8 cellular contexts compared by ENCODE assay signal in the genomic region with DNA sequence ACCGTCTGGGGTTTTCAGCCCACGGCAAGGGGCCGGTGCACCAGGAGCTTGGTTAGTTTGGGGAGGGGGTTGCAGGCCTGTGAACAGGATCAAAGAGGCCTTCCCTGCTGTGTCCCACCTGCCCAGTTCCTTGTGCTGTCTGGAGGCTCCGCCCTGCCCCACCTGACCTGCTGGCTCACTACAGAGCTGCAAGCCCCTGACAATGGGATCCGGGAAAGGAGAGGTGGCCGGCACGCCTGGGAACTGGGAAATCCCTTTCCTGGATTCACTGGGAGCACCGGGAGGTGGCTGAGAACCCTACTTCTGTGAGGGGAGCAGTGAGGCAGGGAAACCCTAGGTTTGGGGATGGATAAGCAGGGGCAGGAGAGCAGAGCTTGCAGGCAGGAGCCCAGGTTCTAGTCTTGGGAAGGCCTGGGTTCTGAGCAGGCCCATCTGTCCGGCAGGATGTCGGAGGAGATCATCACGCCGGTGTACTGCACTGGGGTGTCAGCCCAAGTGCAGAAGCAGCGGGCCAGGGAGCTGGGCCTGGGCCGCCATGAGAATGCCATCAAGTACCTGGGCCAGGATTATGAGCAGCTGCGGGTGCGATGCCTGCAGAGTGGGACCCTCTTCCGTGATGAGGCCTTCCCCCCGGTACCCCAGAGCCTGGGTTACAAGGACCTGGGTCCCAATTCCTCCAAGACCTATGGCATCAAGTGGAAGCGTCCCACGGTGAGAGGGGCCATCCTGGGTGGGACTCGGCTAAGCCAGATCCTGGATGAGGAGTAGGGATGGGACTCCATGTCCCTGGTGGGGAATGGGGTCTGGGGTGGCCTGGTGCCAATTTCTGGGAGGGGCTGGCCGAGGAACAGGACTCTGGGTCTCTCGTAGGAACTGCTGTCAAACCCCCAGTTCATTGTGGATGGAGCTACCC. TPM values are rescaled to one million over a fixed set of nuclear protein-coding genes. Genes with fewer than 3 reads are reported as not detected.
DNase-seq lines count a peak whose midpoint lies in the region; ATAC-seq, FAIRE-seq and TF ChIP-seq lines count a peak whose summit lies in the region.

No MANE protein-coding gene starts in this region.

- peak overlapping the region; percentile 86 for H3K9ac ChIP-seq in HepG2 (ENCODE audit: insufficient read depth, low read depth, low read length)

- H3K36me3 ChIP-seq in HepG2 (replicated peaks in 1 of 2; ENCODE audit: control insufficient read depth in 1 of 2, insufficient read depth in 2 of 2, low read length in 2 of 2) (peaks cover 5 to 19% of the 10 kb centered on the region in 2 experiments; a peak in 4 of 5 replicates), thyroid gland (peaks cover 18 to 19% of the 10 kb centered on the region in 2 donors)

- peaks cover 18% of the 10 kb centered on the region for H3K4me1 Mint-ChIP-seq in activated T-cell treated with anti-CD3 and anti-CD28 coated beads, Interleukin-2, amount 50 U/mL, for 24 hours (ENCODE audit: low read depth)
- H3K4me1 Mint-ChIP-seq in central memory CD8-positive, alpha-beta T cell: peaks cover 31% of the 10 kb centered on the region

- intact Hi-C loops in HepG2 (cut with micrococcal nuclease; ENCODE audit: unreplicated experiment) (no loop called here), thyroid gland (cut with DNase I) (loop anchor here (5.0 kb wide), 2 partner anchors 50 to 70 kb away; a partner anchor contains a TSS)

- H4K20me1 ChIP-seq in HepG2 (ENCODE audit: insufficient read depth, low read length): no peaks in the 10 kb centered on the region

- H3K27me3 ChIP-seq in HepG2 (ENCODE audit: control insufficient read depth in 1 of 2, insufficient read depth in 2 of 2, low read length in 2 of 2): no peaks in the 10 kb centered on the region; a peak in 1 of 5 replicates
- no peaks in the 10 kb centered on the region for H3K27me3 ChIP-seq in thyroid gland

- H3K27ac ChIP-seq in HepG2 (ENCODE audit: extremely low read length, insufficient read depth, low read length) (peak overlapping the region; percentile 77), thyroid gland (peak overlapping the region; percentile 74 to 99 (median 92))

- H3K9me3 Mint-ChIP-seq in activated T-cell treated with anti-CD3 and anti-CD28 coated beads, Interleukin-2, amount 50 U/mL, for 24 hours: no peaks in the 10 kb centered on the region
- H3K9me3 Mint-ChIP-seq in central memory CD8-positive, alpha-beta T cell: no peaks in the 10 kb centered on the region

- H3K4me3 Mint-ChIP-seq in activated T-cell treated with anti-CD3 and anti-CD28 coated beads, Interleukin-2, amount 50 U/mL, for 24 hours: peak overlapping the region; percentile 86
- H3K4me3 Mint-ChIP-seq in central memory CD8-positive, alpha-beta T cell: peak overlapping the region; percentile 89

- peaks cover 25% of the 10 kb centered on the region for H3K36me3 Mint-ChIP-seq in activated T-cell treated with anti-CD3 and anti-CD28 coated beads, Interleukin-2, amount 50 U/mL, for 24 hours (ENCODE audit: low read depth)
- peaks cover 7% of the 10 kb centered on the region for H3K36me3 Mint-ChIP-seq in central memory CD8-positive, alpha-beta T cell (ENCODE audit: insufficient read depth)

- BruUV-seq in HepG2 (replicated peaks; lab: Mats Ljungman, UMichigan): no TSS peak

- TF ChIP-seq CTCF in HepG2 (CRISPR knock-in tag; IDR thresholded peaks at IDR 0.05): no peak
- TF ChIP-seq CTCF in thyroid gland (IDR thresholded peaks at IDR 0.05): no peak

- POLR2A ChIA-PET in HepG2 (lab: Yijun Ruan, JAX): interaction anchor here (0.6 to 6.2 kb wide), 21 partner anchors 9 to 314 kb away, joined by 3 to 85 read pairs (median 3); a partner anchor contains a TSS

- no peak for TF ChIP-seq RAD21 in HepG2 (CRISPR knock-in tag; IDR thresholded peaks at IDR 0.05)

- H3K9me3 ChIP-seq in HepG2 (ENCODE audit: low read length): no peaks in the 10 kb centered on the region
- H3K9me3 ChIP-seq in thyroid gland: no peaks in the 10 kb centered on the region

- WGBS in HepG2 (ENCODE audit: low lambda C conversion rate): 42% methylated on average over 13 of the region's 23 CpGs
- WGBS in thyroid gland, 2 donors: 4 to 17% methylated on average over 6 to 20 of the region's 23 CpGs

- in situ Hi-C loops in HepG2 (cut with HindIII; ENCODE audit: extremely low pct_ligation_motif_present, low pct_unique_long_range_greater_than_20kb): loop anchor here (5.0 kb wide), 1 partner anchor 70 kb away; a partner anchor contains a TSS

- no peak for ATAC-seq in central memory CD8-positive, alpha-beta T cell (replicated peaks; ENCODE audit: extremely low read depth, poor library complexity, severe bottlenecking)
- peak; percentile 65 for ATAC-seq in HepG2

- no peak for TF ChIP-seq EP300 in HepG2 (IDR thresholded peaks at IDR 0.05; ENCODE audit: low read depth in 2 of 2, low read length in 2 of 2)
- no peak for TF ChIP-seq EP300 in HepG2 (CRISPR knock-in tag; IDR thresholded peaks at IDR 0.05; ENCODE audit: borderline replicate concordance)

- peak overlapping the region; percentile 86 for H3K27ac Mint-ChIP-seq in activated T-cell treated with anti-CD3 and anti-CD28 coated beads, Interleukin-2, amount 50 U/mL, for 24 hours
- H3K27ac Mint-ChIP-seq in central memory CD8-positive, alpha-beta T cell (ENCODE audit: low read depth): peak overlapping the region; percentile 87

- peaks cover 14% of the 10 kb centered on the region for H3K79me2 ChIP-seq in HepG2 (ENCODE audit: insufficient read depth, low read length)

- peaks cover 25% of the 10 kb centered on the region for H3K4me1 ChIP-seq in HepG2 (ENCODE audit: insufficient read depth, low read length)
- peaks cover 30 to 39% of the 10 kb centered on the region in 2 donors for H3K4me1 ChIP-seq in thyroid gland

- H3K4me3 ChIP-seq in HepG2 (replicated peaks in 1 of 3; ENCODE audit: insufficient read depth in 1 of 3, low read depth in 2 of 3, low read length in 3 of 3): peak overlapping the region; percentile 82 to 94 (median 91)
- H3K4me3 ChIP-seq in thyroid gland (replicated peaks in 1 of 3): peak overlapping the region; percentile 83 to 98 (median 83)

- CTCF ChIA-PET in HepG2 (lab: Yijun Ruan, JAX; ENCODE audit: low intra/inter-chr PET ratio, low total read pairs): no interaction called here

- no peak overlapping the region for H2AFZ ChIP-seq in HepG2 (ENCODE audit: low read length)

- TF ChIP-seq POLR2A in HepG2 (IDR thresholded peaks at IDR 0.05; ENCODE audit: insufficient read depth in 1 of 2, low read depth in 2 of 2, low read length in 2 of 2): no peak; a peak in 2 of 4 replicates
- TF ChIP-seq POLR2A in thyroid gland (IDR thresholded peaks at IDR 0.05): peak in 1 of 2 donors; percentile 42

- no peaks in the 10 kb centered on the region for H3K27me3 Mint-ChIP-seq in activated T-cell treated with anti-CD3 and anti-CD28 coated beads, Interleukin-2, amount 50 U/mL, for 24 hours
- H3K27me3 Mint-ChIP-seq in central memory CD8-positive, alpha-beta T cell: no peaks in the 10 kb centered on the region

- FAIRE-seq in HepG2 (lab: Jason Lieb, UNC): no peak

- DNase-seq in activated T-cell treated with anti-CD3 and anti-CD28 coated beads, Interleukin-2, amount 50 U/mL, for 24 hours: no peak
- DNase-seq in activated T-cell treated with anti-CD3 and anti-CD28 coated beads for 4 hours (no peak), NCI-H774 (lab: John Stamatoyannopoulos, UW) (peak; percentile 12), HepG2 (ENCODE audit: low spot score) (peak; percentile 34), thyroid gland (peak; percentile 70 to 71), NAMALWA (ENCODE audit: low spot score) (no peak), cortex of kidney (lab: John Stamatoyannopoulos, UW) (no peak)
- no peak for DNase-seq in central memory CD8-positive, alpha-beta T cell (ENCODE audit: low spot score in 2 of 2)

- H3K4me2 ChIP-seq in HepG2 (ENCODE audit: low read depth, low read length): peak overlapping the region; percentile 93

RNA-seq across cellular contexts. Expression of a gene that starts 0.8 kb away (rescaled TPM):
- total RNA-seq in HepG2 (2016; rRNA removed; fragmentation: Illumina TruSeq; extraction: Trizol) (51.2 and 57.3 TPM in 2 replicates), thyroid gland (100 to 1,000 TPM; 265 to 519 (median 340) TPM)
- 26.4 and 34.4 TPM in 2 replicates for total RNA-seq in HepG2 (2016; cell fraction: cytosol; rRNA removed; fragmentation: Illumina TruSeq; extraction: Trizol; ENCODE audit: low read depth)
- 43.3 and 63.5 TPM in 2 replicates for total RNA-seq in HepG2 (2016; cell fraction: insoluble cytoplasmic fraction; rRNA removed; fragmentation: Illumina TruSeq; extraction: Trizol)
- total RNA-seq in HepG2 (2016; cell fraction: membrane; rRNA removed; fragmentation: Illumina TruSeq; extraction: Trizol): 26.6 and 29.7 TPM in 2 replicates
- 37.0 and 44.2 TPM in 2 replicates for total RNA-seq in HepG2 (2016; cell fraction: nucleus; rRNA removed; fragmentation: Illumina TruSeq; extraction: Trizol)
- 82.6 and 92.6 TPM in 2 replicates for polyA plus RNA-seq in HepG2 (2011; rRNA removed)
- polyA plus RNA-seq in HepG2 (2011; cell fraction: cytosol; rRNA removed): 23.9 and 34.7 TPM in 2 replicates
- 429 and 543 TPM in 2 replicates for polyA plus RNA-seq in HepG2 (2011; cell fraction: nucleus; rRNA removed)
- 41.7 and 58.1 TPM in 2 replicates for polyA plus RNA-seq in HepG2 (2012)
- polyA plus RNA-seq in HepG2 (2016; cell fraction: cytosol; fragmentation: Illumina TruSeq; extraction: Trizol; ENCODE audit: low read depth): 11.8 and 12.0 TPM in 2 replicates
- 39.8 and 54.5 TPM in 2 replicates for polyA plus RNA-seq in HepG2 (2016; cell fraction: insoluble cytoplasmic fraction; fragmentation: Illumina TruSeq; extraction: Trizol; ENCODE audit: low read depth)
- 24.4 and 28.3 TPM in 2 replicates for polyA plus RNA-seq in HepG2 (2016; cell fraction: membrane; fragmentation: Illumina TruSeq; extraction: Trizol; ENCODE audit: low read depth)
- polyA plus RNA-seq in HepG2 (2016; cell fraction: nucleus; fragmentation: Illumina TruSeq; extraction: Trizol; ENCODE audit: insufficient read depth, low read depth): 116 and 118 TPM in 2 replicates
- 129 and 175 TPM in 2 replicates for polyA minus RNA-seq in HepG2 (2011; rRNA and poly(A)+ RNA removed; ENCODE audit: low replicate concordance)
- 33.2 and 36.8 TPM in 2 replicates for polyA minus RNA-seq in HepG2 (2011; cell fraction: cytosol; rRNA and poly(A)+ RNA removed)
- polyA minus RNA-seq in HepG2 (2011; cell fraction: nucleus; rRNA and poly(A)+ RNA removed): 47.1 and 54.0 TPM in 2 replicates

RNA-seq across cellular contexts. Expression of a gene that starts 12.5 kb away (rescaled TPM):
- 0.15 TPM in 1 of 2 replicates, not detected in the other for total RNA-seq in HepG2 (2016; rRNA removed; fragmentation: Illumina TruSeq; extraction: Trizol)
- total RNA-seq in HepG2 (2016; cell fraction: cytosol; rRNA removed; fragmentation: Illumina TruSeq; extraction: Trizol; ENCODE audit: low read depth): not detected in 2 replicates
- total RNA-seq in HepG2 (2016; cell fraction: insoluble cytoplasmic fraction; rRNA removed; fragmentation: Illumina TruSeq; extraction: Trizol): 0.15 and 0.19 TPM in 2 replicates
- not detected in 2 replicates for total RNA-seq in HepG2 (2016; cell fraction: membrane; rRNA removed; fragmentation: Illumina TruSeq; extraction: Trizol)
- not detected in 2 replicates for total RNA-seq in HepG2 (2016; cell fraction: nucleus; rRNA removed; fragmentation: Illumina TruSeq; extraction: Trizol)
- polyA plus RNA-seq in HepG2 (2011; rRNA removed): 0.26 and 0.33 TPM in 2 replicates
- polyA plus RNA-seq in HepG2 (2011; cell fraction: cytosol; rRNA removed): 0.18 and 0.28 TPM in 2 replicates
- 0.42 and 0.71 TPM in 2 replicates for polyA plus RNA-seq in HepG2 (2011; cell fraction: nucleus; rRNA removed)
- 0.39 and 0.44 TPM in 2 replicates for polyA plus RNA-seq in HepG2 (2012)
- not detected in 2 replicates for polyA plus RNA-seq in HepG2 (2016; cell fraction: cytosol; fragmentation: Illumina TruSeq; extraction: Trizol; ENCODE audit: low read depth)
- polyA plus RNA-seq in HepG2 (2016; cell fraction: insoluble cytoplasmic fraction; fragmentation: Illumina TruSeq; extraction: Trizol; ENCODE audit: low read depth): not detected in 2 replicates
- not detected in 2 replicates for polyA plus RNA-seq in HepG2 (2016; cell fraction: membrane; fragmentation: Illumina TruSeq; extraction: Trizol; ENCODE audit: low read depth)
- 0.52 TPM in 1 of 2 replicates, not detected in the other for polyA plus RNA-seq in HepG2 (2016; cell fraction: nucleus; fragmentation: Illumina TruSeq; extraction: Trizol; ENCODE audit: insufficient read depth, low read depth)
- not detected in 2 replicates for polyA minus RNA-seq in HepG2 (2011; rRNA and poly(A)+ RNA removed; ENCODE audit: low replicate concordance)
- 0.59 TPM in 1 of 2 replicates, not detected in the other for polyA minus RNA-seq in HepG2 (2011; cell fraction: cytosol; rRNA and poly(A)+ RNA removed)
- polyA minus RNA-seq in HepG2 (2011; cell fraction: nucleus; rRNA and poly(A)+ RNA removed): not detected in 2 replicates
- not detected for total RNA-seq in thyroid gland

RNA-seq across cellular contexts. Expression of a gene that starts 48.2 kb away (rescaled TPM):
- total RNA-seq in HepG2 (2016; rRNA removed; fragmentation: Illumina TruSeq; extraction: Trizol) (7.4 and 10.3 TPM in 2 replicates), thyroid gland (100 to 1,000 TPM in 1 of 4 donors, 10 to 100 TPM in 3; 28.8 to 103 (median 69.7) TPM)
- 5.5 and 6.4 TPM in 2 replicates for total RNA-seq in HepG2 (2016; cell fraction: cytosol; rRNA removed; fragmentation: Illumina TruSeq; extraction: Trizol; ENCODE audit: low read depth)
- total RNA-seq in HepG2 (2016; cell fraction: insoluble cytoplasmic fraction; rRNA removed; fragmentation: Illumina TruSeq; extraction: Trizol): 7.6 and 9.3 TPM in 2 replicates
- 5.6 and 6.7 TPM in 2 replicates for total RNA-seq in HepG2 (2016; cell fraction: membrane; rRNA removed; fragmentation: Illumina TruSeq; extraction: Trizol)
- 25.3 and 26.9 TPM in 2 replicates for total RNA-seq in HepG2 (2016; cell fraction: nucleus; rRNA removed; fragmentation: Illumina TruSeq; extraction: Trizol)
- 22.5 and 25.8 TPM in 2 replicates for polyA plus RNA-seq in HepG2 (2011; rRNA removed)
- polyA plus RNA-seq in HepG2 (2011; cell fraction: cytosol; rRNA removed): 17.6 and 23.4 TPM in 2 replicates
- polyA plus RNA-seq in HepG2 (2011; cell fraction: nucleus; rRNA removed): 115 and 119 TPM in 2 replicates
- polyA plus RNA-seq in HepG2 (2012): 33.9 and 47.9 TPM in 2 replicates
- polyA plus RNA-seq in HepG2 (2016; cell fraction: cytosol; fragmentation: Illumina TruSeq; extraction: Trizol; ENCODE audit: low read depth): 2.0 and 2.2 TPM in 2 replicates
- 7.4 and 12.4 TPM in 2 replicates for polyA plus RNA-seq in HepG2 (2016; cell fraction: insoluble cytoplasmic fraction; fragmentation: Illumina TruSeq; extraction: Trizol; ENCODE audit: low read depth)
- polyA plus RNA-seq in HepG2 (2016; cell fraction: membrane; fragmentation: Illumina TruSeq; extraction: Trizol; ENCODE audit: low read depth): 3.4 and 4.9 TPM in 2 replicates
- polyA plus RNA-seq in HepG2 (2016; cell fraction: nucleus; fragmentation: Illumina TruSeq; extraction: Trizol; ENCODE audit: insufficient read depth, low read depth): 64.5 and 69.0 TPM in 2 replicates
- 98.7 and 122 TPM in 2 replicates for polyA minus RNA-seq in HepG2 (2011; rRNA and poly(A)+ RNA removed; ENCODE audit: low replicate concordance)
- 35.8 and 47.2 TPM in 2 replicates for polyA minus RNA-seq in HepG2 (2011; cell fraction: cytosol; rRNA and poly(A)+ RNA removed)
- 51.0 and 56.2 TPM in 2 replicates for polyA minus RNA-seq in HepG2 (2011; cell fraction: nucleus; rRNA and poly(A)+ RNA removed)

Comparison
In these comparisons a context has a peak if more than half of its experiments do, and no peak if none do; other contexts are left out.
1. DNase-seq: peak in NCI-H774 (single experiment), HepG2 (single experiment) and thyroid gland (2 of 2); none in activated T-cell treated with anti-CD3 and anti-CD28 coated beads, Interleukin-2, amount 50 U/mL, for 24 hours (single experiment), activated T-cell treated with anti-CD3 and anti-CD28 coated beads for 4 hours (single experiment), central memory CD8-positive, alpha-beta T cell (0 of 2), NAMALWA (single experiment) and cortex of kidney (single experiment).